In genomic region chr7:101911800-101912705, GRCh38 we compare ENCODE assay signal across 11 cellular contexts.
DNase-seq lines count a peak whose midpoint lies in the region; ATAC-seq and TF ChIP-seq lines count a peak whose summit lies in the region.
"Had no signal": no experiment of that assay in that cellular context is flagged by ENCODE, and none has a peak within 500 bp of the region (broad histone marks: within the 10 kb centered on the region; RNA-seq: fewer than 3 reads in every experiment).

No MANE protein-coding gene starts in this region.

- peaks cover 11% of the 10 kb centered on the region for H3K36me3 Mint-ChIP-seq in WTC11

- POLR2A ChIA-PET in WTC11 (lab: Charles Lee) = no interaction called here

- H3K27ac ChIP-seq in heart left ventricle = peak overlapping the region; percentile 51 to 87 (median 70)

- peaks cover 27% of the 10 kb centered on the region for H3K4me1 ChIP-seq in BE2C
- H3K4me1 ChIP-seq in heart left ventricle = peaks cover 0 to 47% (median 29%) of the 10 kb centered on the region in 12 donors

- 66 to 70% (median 68%) methylated on average over 21 of the region's 21 CpGs for WGBS in heart left ventricle, 4 donors

- H3K9me3 ChIP-seq in BE2C = no peaks in the 10 kb centered on the region
- no peaks in the 10 kb centered on the region for H3K9me3 ChIP-seq in heart left ventricle

- TF ChIP-seq POLR2A in heart left ventricle (IDR thresholded peaks at IDR 0.05) = no peak

- TF ChIP-seq CTCF in BE2C (IDR thresholded peaks at IDR 0.05; ENCODE audit: low read depth, low read length) (no peak), WTC11 (IDR thresholded peaks at IDR 0.05) (no peak), heart left ventricle (IDR thresholded peaks at IDR 0.05) (no peak), omental fat pad (IDR thresholded peaks at IDR 0.05) (no peak)

- H3K27ac Mint-ChIP-seq in WTC11 = peak overlapping the region; percentile 92
- H3K27ac Mint-ChIP-seq: activated CD8-positive, alpha-beta T cell treated with anti-CD3 and anti-CD28 coated beads for 36 hours had no signal

- CTCF ChIA-PET in WTC11 (lab: Charles Lee) = interaction anchor here (0.6 kb wide), 1 partner anchor 129 kb away, joined by 4 read pairs; no protein-coding TSS in a partner anchor

- H3K36me3 ChIP-seq in BE2C (peaks cover 10% of the 10 kb centered on the region), heart left ventricle (peaks cover 0 to 14% (median 11%) of the 10 kb centered on the region in 9 donors)

- DNase-seq in BE2C = peak; percentile 43
- DNase-seq in WTC11 (ENCODE audit: low spot score) = no peak
- DNase-seq in heart left ventricle = peak in 2 of 5 donors; percentile 75 to 79
- no peak for DNase-seq in omental fat pad (ENCODE audit: low spot score)
- no peak for DNase-seq in activated CD4-positive, CD25-positive, alpha-beta regulatory T cell (lab: John Stamatoyannopoulos, UW)
- no peak for DNase-seq in NCI-H2029 (lab: John Stamatoyannopoulos, UW)
- DNase-seq in DMS53 (lab: John Stamatoyannopoulos, UW) = no peak
- DNase-seq: activated CD8-positive, alpha-beta T cell treated with anti-CD3 and anti-CD28 coated beads for 36 hours; CD8-positive, alpha-beta memory T cell; cerebellar nuclear complex had no signal

- H3K27me3 Mint-ChIP-seq in WTC11 (ENCODE audit: low read depth) = no peaks in the 10 kb centered on the region
- H3K27me3 Mint-ChIP-seq: activated CD8-positive, alpha-beta T cell treated with anti-CD3 and anti-CD28 coated beads for 36 hours; CD8-positive, alpha-beta memory T cell had no signal

- H3K9me3 Mint-ChIP-seq in WTC11 = no peaks in the 10 kb centered on the region
- H3K9me3 Mint-ChIP-seq: activated CD8-positive, alpha-beta T cell treated with anti-CD3 and anti-CD28 coated beads for 36 hours; CD8-positive, alpha-beta memory T cell had no signal

- H3K27me3 ChIP-seq in BE2C = no peaks in the 10 kb centered on the region
- no peaks in the 10 kb centered on the region for H3K27me3 ChIP-seq in heart left ventricle

- peak; percentile 18 for ATAC-seq in WTC11
- ATAC-seq in heart left ventricle = peak; percentile 29 to 77 (median 56)
- ATAC-seq in omental fat pad (ENCODE audit: low FRiP score) = peak; percentile 46
- ATAC-seq in HG03025 (IDR thresholded peaks at IDR 0.05; ENCODE audit: low FRiP score, unreplicated experiment) = no peak
- ATAC-seq: activated CD8-positive, alpha-beta T cell treated with anti-CD3 and anti-CD28 coated beads for 36 hours had no signal

- H3K4me3 Mint-ChIP-seq in WTC11 = no peak overlapping the region
- H3K4me3 Mint-ChIP-seq: activated CD8-positive, alpha-beta T cell treated with anti-CD3 and anti-CD28 coated beads for 36 hours; CD8-positive, alpha-beta memory T cell had no signal

- H3K4me3 ChIP-seq in BE2C (ENCODE audit: low read depth, low read length) = no peak overlapping the region
- no peak overlapping the region for H3K4me3 ChIP-seq in heart left ventricle

- H3K4me1 Mint-ChIP-seq in WTC11 = peaks cover 44% of the 10 kb centered on the region

- intact Hi-C loops in heart left ventricle (cut with DNase I) = loop anchor here in 1 of 10 donors (5.0 kb wide), 1 partner anchor 55 kb away; no protein-coding TSS in a partner anchor

TF ChIP-seq in WTC11, 78 proteins besides CTCF, POLR2A, EP300 and RAD21:
- TF ChIP-seq GABPB1 (CRISPR knock-in tag; IDR thresholded peaks at IDR 0.05) (peak; percentile 97), ZNF281 (CRISPR knock-in tag; IDR thresholded peaks at IDR 0.05) (no peak)
